ENCODE assay signal across 23 cellular contexts in the genomic region with DNA sequence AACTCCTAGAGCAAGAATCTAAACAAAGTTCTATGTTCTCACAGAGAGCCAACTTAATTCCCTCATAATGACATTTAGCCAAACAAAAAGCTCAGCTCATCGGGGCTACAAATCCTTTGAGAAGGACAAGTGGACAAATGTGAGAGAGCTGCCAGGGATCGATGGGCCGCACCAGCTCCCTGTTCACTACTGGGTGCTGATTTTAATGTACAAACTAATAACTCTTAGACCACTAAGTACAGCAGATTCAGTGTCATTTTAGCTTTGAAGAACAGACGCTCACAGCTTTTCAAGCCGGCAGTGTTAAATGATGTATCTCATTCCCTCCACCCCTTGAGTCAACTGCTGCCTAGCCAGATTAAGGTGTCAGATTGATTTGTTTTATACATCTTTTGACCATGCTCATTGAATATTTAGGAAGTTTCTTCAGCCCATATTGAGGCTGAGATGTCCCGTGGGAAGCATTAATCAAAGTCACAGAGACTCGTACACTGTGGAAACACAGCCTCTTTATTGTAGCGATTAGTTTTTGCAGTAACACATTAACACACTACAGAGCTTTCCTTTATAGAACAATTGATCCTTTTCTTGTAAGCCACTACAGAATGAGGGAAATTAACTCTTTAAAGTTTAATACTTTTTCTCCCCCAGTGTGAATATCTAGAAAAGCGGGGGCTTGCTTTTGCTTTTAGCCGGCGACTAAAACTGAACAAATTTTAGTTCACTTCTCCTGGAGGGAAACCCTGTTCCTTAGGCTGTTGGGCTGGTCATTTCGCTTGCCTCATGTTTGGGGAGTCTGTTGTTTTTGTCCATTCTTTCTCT. TPM values are rescaled to one million over a fixed set of nuclear protein-coding genes. Genes with fewer than 3 reads are reported as not detected.
DNase-seq lines count a peak whose midpoint lies in the region; ATAC-seq lines count a peak whose summit lies in the region.
"Had no signal": no experiment of that assay in that cellular context is flagged by ENCODE, and none has a peak within 500 bp of the region (broad histone marks: within the 10 kb centered on the region; RNA-seq: fewer than 3 reads in every experiment).

No MANE protein-coding gene starts in this region.

- no peaks in the 10 kb centered on the region for H3K27me3 ChIP-seq in SJCRH30
- H3K27me3 ChIP-seq: ascending aorta, gastrocnemius medialis, pancreas, sigmoid colon had no signal

- DNase-seq in NCI-H2171 treated with DMSO at 0.1 percent for 48 hours (lab: John Stamatoyannopoulos, UW) (peak; percentile 39), NCI-H2171 (lab: John Stamatoyannopoulos, UW) (no peak), SJCRH30 (no peak), foreskin melanocyte (peak; percentile 60), pons (ENCODE audit: low spot score) (peak; percentile 92), amygdala (lab: John Stamatoyannopoulos, UW) (no peak), HK-2 (ENCODE audit: unreplicated experiment) (no peak)
- DNase-seq: activated CD4-positive, alpha-beta T cell treated with anti-CD3 and anti-CD28 coated beads for 48 hours; activated naive CD4-positive, alpha-beta T cell treated with anti-CD3 and anti-CD28 coated beads, Interleukin-2, amount 50 U/mL, for 16 hours; DND-41; effector CD8-positive, alpha-beta T cell; gastrocnemius medialis; mesendoderm; naive thymus-derived CD4-positive, alpha-beta T cell; NCI-H2081 treated with DMSO at 0.1 percent for 48 hours; NCI-H748 treated with DMSO at 0.1 percent for 48 hours; pancreas; SHP77; sigmoid colon had no signal

- H3K9me3 ChIP-seq in SJCRH30 (replicated peaks) = no peaks in the 10 kb centered on the region
- H3K9me3 ChIP-seq: A549, ascending aorta, gastrocnemius medialis, pancreas, sigmoid colon had no signal

- peaks cover 66% of the 10 kb centered on the region for H3K36me3 ChIP-seq in SJCRH30
- H3K36me3 ChIP-seq: ascending aorta, gastrocnemius medialis, sigmoid colon had no signal

- no peak for ATAC-seq in GM19455 (IDR thresholded peaks at IDR 0.05; ENCODE audit: unreplicated experiment)
- ATAC-seq: A549; esophagus mucosa; gastrocnemius medialis; naive thymus-derived CD4-positive, alpha-beta T cell had no signal

- H3K27ac ChIP-seq in SJCRH30 = peak overlapping the region; percentile 45
- H3K27ac ChIP-seq: A549, ascending aorta, sigmoid colon had no signal

- H3K4me3 ChIP-seq in SJCRH30 = no peak overlapping the region
- H3K4me3 ChIP-seq: A549, ascending aorta, gastrocnemius medialis, pancreas, sigmoid colon had no signal

- H3K4me1 ChIP-seq in SJCRH30 = peaks cover 15% of the 10 kb centered on the region
- H3K4me1 ChIP-seq: A549, ascending aorta, sigmoid colon had no signal

RNA-seq across cellular contexts. Expression of a gene that starts 21.2 kb away (rescaled TPM):
- total RNA-seq in SJCRH30 (2014; rRNA removed; shearing (Covaris generic)) = 18.4 and 19.9 TPM in 2 replicates
- total RNA-seq: naive thymus-derived CD4-positive, alpha-beta T cell had no signal

Comparison
In these comparisons a context has a peak if more than half of its experiments do, and no peak if none do; other contexts are left out.
1. DNase-seq: peak in NCI-H2171 treated with DMSO at 0.1 percent for 48 hours (single experiment), foreskin melanocyte (single experiment) and pons (single experiment); none in NCI-H2171 (single experiment), SJCRH30 (0 of 2), amygdala (0 of 56) and HK-2 (single experiment).